Comparison of ENCODE assay signal across 16 cellular contexts in genomic region chr6:37669306-37669705, GRCh38. TPM values are rescaled to one million over a fixed set of nuclear protein-coding genes. Genes with fewer than 3 reads are reported as not detected.
A peak's percentile ranks its signal among the peaks of the same experiment; 100 is the strongest.
DNase-seq lines count a peak whose midpoint lies in the region; ATAC-seq, FAIRE-seq and TF ChIP-seq lines count a peak whose summit lies in the region.
"Had no signal": no experiment of that assay in that cellular context is flagged by ENCODE, and none has a peak within 500 bp of the region (broad histone marks: within the 10 kb centered on the region; RNA-seq: fewer than 3 reads in every experiment).

No MANE protein-coding gene starts in this region.

- no peak for FAIRE-seq in RCC 7860 (lab: Jason Lieb, UNC)
- FAIRE-seq: G401.6, GM12891 had no signal

- intact Hi-C loops in posterior vena cava (cut with DNase I): no loop called here
- intact Hi-C loops in uterus (cut with DNase I; ENCODE audit: low total_unique reads): no loop called here

- H3K4me1 ChIP-seq in uterus: no peaks in the 10 kb centered on the region
- H3K4me1 ChIP-seq: HAP-1 had no signal

- no peaks in the 10 kb centered on the region for H3K27me3 ChIP-seq in uterus

- no peaks in the 10 kb centered on the region for H3K36me3 ChIP-seq in uterus
- H3K36me3 ChIP-seq: HAP-1 had no signal

- TF ChIP-seq CTCF in uterus (IDR thresholded peaks at IDR 0.05): no peak

- H3K4me3 ChIP-seq in uterus: no peak overlapping the region
- H3K4me3 ChIP-seq: GM23338, HAP-1 had no signal

- in situ Hi-C loops in ACHN (cut with HindIII; ENCODE audit: low pct_ligation_motif_present, low pct_unique_long_range_greater_than_20kb, low sequenced_read_pairs): no loop called here

- no peak for TF ChIP-seq POLR2A in uterus (IDR thresholded peaks at IDR 0.05)

- DNase-seq in ACHN (peak; percentile 34), HK-2 (ENCODE audit: unreplicated experiment) (peak; percentile 14), RCC 7860 (ENCODE audit: low spot score) (peak; percentile 24), posterior vena cava (ENCODE audit: low spot score) (peak; percentile 51), MV-4-11 (lab: John Stamatoyannopoulos, UW) (no peak), uterus (no peak)
- DNase-seq: 8988T; C1 segment of cervical spinal cord; Calu3; CD4-positive, alpha-beta T cell; DMS 273 treated with DMSO at 0.1 percent for 48 hours had no signal

- ATAC-seq in HG03025 (IDR thresholded peaks at IDR 0.05; ENCODE audit: low FRiP score, unreplicated experiment): no peak
- ATAC-seq: GM23338 had no signal

- no peak overlapping the region for H3K27ac ChIP-seq in uterus

- no peaks in the 10 kb centered on the region for H3K9me3 ChIP-seq in uterus
- H3K9me3 ChIP-seq: HAP-1 had no signal

RNA-seq across cellular contexts. Expression of gene MDGA1, which starts 28.4 kb away (rescaled TPM):
- 1 to 10 TPM; 3.5 to 7.6 TPM for total RNA-seq in posterior vena cava
- 10 to 100 TPM in 3 of 4 donors, 1 to 10 TPM in 1; 4.0 to 32.9 (median 18.1) TPM for total RNA-seq in uterus

Comparison
In these comparisons a context has a peak if more than half of its experiments do, and no peak if none do; other contexts are left out.
1. DNase-seq: peak in ACHN (single experiment), HK-2 (single experiment), RCC 7860 (single experiment) and posterior vena cava (single experiment); none in MV-4-11 (single experiment) and uterus (0 of 2).